Comparison of ENCODE assay signal across 17 cellular contexts in the genomic region with DNA sequence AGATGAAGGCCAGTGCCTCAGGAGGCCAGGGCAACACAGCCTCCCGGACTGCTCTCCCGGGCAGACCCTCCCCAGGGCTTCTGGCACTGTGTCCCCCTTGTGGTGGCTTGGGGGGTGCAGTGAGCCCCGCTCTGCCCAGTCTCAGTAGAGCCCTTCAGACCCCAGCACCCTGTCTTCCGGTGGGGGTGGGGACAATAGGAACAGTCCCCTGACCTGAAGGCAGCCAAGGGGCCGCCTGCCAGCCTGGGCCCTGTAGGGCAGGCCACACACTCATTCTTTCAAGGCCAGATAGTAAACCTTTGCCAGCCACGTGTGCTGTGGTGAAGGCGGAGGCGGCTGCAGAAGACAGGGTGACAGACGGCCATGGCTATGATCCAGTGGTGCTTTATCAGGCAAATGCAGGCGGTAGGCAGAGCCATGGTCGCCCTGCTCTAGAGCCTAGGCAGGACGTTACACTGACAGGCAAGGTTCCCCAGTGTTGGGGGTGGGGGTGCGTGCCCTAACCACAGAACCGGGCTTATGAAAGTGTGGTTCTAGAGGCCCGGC. TPM values are rescaled to one million over a fixed set of nuclear protein-coding genes. Genes with fewer than 3 reads are reported as not detected.
DNase-seq lines count a peak whose midpoint lies in the region; ATAC-seq, FAIRE-seq and TF ChIP-seq lines count a peak whose summit lies in the region.
"Had no signal": no experiment of that assay in that cellular context is flagged by ENCODE, and none has a peak within 500 bp of the region (broad histone marks: within the 10 kb centered on the region; RNA-seq: fewer than 3 reads in every experiment).

No MANE protein-coding gene starts in this region.

- no peak overlapping the region for H3K9ac ChIP-seq in kidney (ENCODE audit: low read length in 2 of 2)

- DNase-seq in Right ventricle myocardium inferior (ENCODE audit: missing footprints) (peak; percentile 78), cardiac septum (ENCODE audit: low spot score) (no peak), cardiac fibroblast (ENCODE audit: low read depth in 2 of 2) (peak in 1 of 2 donors; percentile 30), kidney (peak; percentile 61), NCI-H1436 treated with DMSO at 0.1 percent for 48 hours (lab: John Stamatoyannopoulos, UW) (no peak)
- DNase-seq: activated CD4-positive, alpha-beta T cell treated with anti-CD3 and anti-CD28 coated beads, Interleukin-2, amount 50 U/mL, for 1 hour; colonic mucosa; DMS53; foreskin keratinocyte; KG1; nephron progenitor cell; stimulated activated CD4-positive, alpha-beta T cell treated with anti-CD3 and anti-CD28 coated beads, Interleukin-12 subunit alpha, Interleukin-12 subunit beta, amount 100 ng/mL, for 4 hours; upper lobe of left lung had no signal

- peak; percentile 4 for TF ChIP-seq CTCF in cardiac fibroblast (IDR thresholded peaks at IDR 0.05; ENCODE audit: low read depth, low read length)
- TF ChIP-seq CTCF in kidney (IDR thresholded peaks at IDR 0.05; ENCODE audit: borderline replicate concordance, extremely low read depth, insufficient read depth): no peak

- ATAC-seq in Right ventricle myocardium inferior (peak; percentile 85), GM18870 (IDR thresholded peaks at IDR 0.05; ENCODE audit: unreplicated experiment) (no peak), HG03025 (IDR thresholded peaks at IDR 0.05; ENCODE audit: low FRiP score, unreplicated experiment) (no peak), GM19328 (IDR thresholded peaks at IDR 0.05; ENCODE audit: unreplicated experiment) (no peak)
- ATAC-seq: foreskin keratinocyte, HCT116 had no signal

- FAIRE-seq in kidney (lab: Jason Lieb, UNC): no peak

- intact Hi-C loops in Right ventricle myocardium inferior (cut with DNase I) (no loop called here), cardiac septum (cut with DNase I) (no loop called here), kidney (cut with DNase I) (no loop called here)

- H3K4me1 ChIP-seq in kidney (ENCODE audit: control insufficient read depth in 1 of 2, insufficient read depth in 1 of 2, low read depth in 1 of 2, low read length in 2 of 2): peaks cover 5 to 10% of the 10 kb centered on the region in 2 donors
- H3K4me1 ChIP-seq: colonic mucosa, foreskin keratinocyte had no signal

- H3K9me3 ChIP-seq in kidney (ENCODE audit: control insufficient read depth in 1 of 2, low read length in 2 of 2): no peaks in the 10 kb centered on the region
- H3K9me3 ChIP-seq: colonic mucosa, upper lobe of left lung had no signal

- peaks cover 4 to 35% of the 10 kb centered on the region in 2 donors for H3K36me3 ChIP-seq in kidney (ENCODE audit: control insufficient read depth in 1 of 2, insufficient read depth in 2 of 2, low read length in 2 of 2)

- H3K4me3 ChIP-seq in cardiac fibroblast (replicated peaks in 1 of 2; ENCODE audit: low read depth in 2 of 2, low read length in 2 of 2) (no peak overlapping the region), kidney (ENCODE audit: low read length in 2 of 2) (no peak overlapping the region)
- H3K4me3 ChIP-seq: colonic mucosa, upper lobe of left lung had no signal

- H3K27ac ChIP-seq in kidney (ENCODE audit: low read depth in 2 of 2, low read length in 2 of 2): no peak overlapping the region
- H3K27ac ChIP-seq: colonic mucosa, foreskin keratinocyte had no signal

RNA-seq across cellular contexts. Expression of gene ZFYVE21, which starts 15.0 kb away (rescaled TPM):
- 46.9 TPM for total RNA-seq in Right ventricle myocardium inferior
- total RNA-seq in cardiac septum: 60.9 TPM
- total RNA-seq in kidney: 70.9 TPM
- 67.8 TPM for polyA plus RNA-seq in kidney (ENCODE audit: insufficient read depth, low read depth, low replicate concordance)

RNA-seq across cellular contexts. Expression of gene XRCC3, which starts 15.3 kb away (rescaled TPM):
- total RNA-seq in Right ventricle myocardium inferior: 2.8 TPM
- 3.9 TPM for total RNA-seq in cardiac septum
- total RNA-seq in kidney: 6.3 TPM
- polyA plus RNA-seq in kidney (ENCODE audit: insufficient read depth, low read depth, low replicate concordance): 2.8 TPM

Comparison
In these comparisons a context has a peak if more than half of its experiments do, and no peak if none do; other contexts are left out.
1. DNase-seq: peak in Right ventricle myocardium inferior (single experiment) and kidney (single experiment); none in cardiac septum (single experiment) and NCI-H1436 treated with DMSO at 0.1 percent for 48 hours (single experiment).